Comparison of ENCODE assay signal across 16 cellular contexts in the genomic region with DNA sequence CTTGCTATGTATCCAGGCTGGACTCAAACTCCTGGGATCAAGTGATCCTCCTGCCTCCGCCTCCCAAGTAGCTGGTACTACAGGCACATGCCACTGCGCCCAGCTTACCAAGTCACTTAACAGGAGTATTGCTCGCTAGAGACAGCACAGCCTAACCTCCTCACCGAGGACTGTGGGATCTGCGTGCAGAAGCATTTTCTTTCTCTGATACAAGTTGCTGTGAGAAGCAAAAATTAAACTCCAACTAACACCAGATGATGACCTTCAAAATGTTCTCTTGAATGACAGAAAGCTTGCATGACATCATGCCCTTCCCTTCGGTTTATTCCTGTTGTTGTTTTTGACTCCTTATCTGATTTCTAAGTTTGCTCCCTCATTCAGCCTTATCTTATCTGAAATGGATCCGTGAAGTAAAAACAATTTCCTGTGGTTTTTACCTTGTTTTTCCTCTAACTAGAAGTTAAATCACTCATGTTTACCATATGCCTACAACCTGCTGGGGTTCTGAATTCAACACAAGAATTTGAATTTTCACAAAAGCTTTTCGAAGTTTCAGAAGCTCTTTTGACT.
DNase-seq lines count a peak whose midpoint lies in the region; ATAC-seq and TF ChIP-seq lines count a peak whose summit lies in the region.
"Had no signal": no experiment of that assay in that cellular context is flagged by ENCODE, and none has a peak within 500 bp of the region (broad histone marks: within the 10 kb centered on the region; RNA-seq: fewer than 3 reads in every experiment).

No MANE protein-coding gene starts in this region.

- no peak for ATAC-seq in central memory CD8-positive, alpha-beta T cell (replicated peaks; ENCODE audit: extremely low read depth, poor library complexity, severe bottlenecking)
- ATAC-seq in GM19397 (IDR thresholded peaks at IDR 0.05; ENCODE audit: unreplicated experiment) = no peak
- ATAC-seq: CD8-positive, alpha-beta T cell; left lung; sciatic nerve; stimulated activated naive CD8-positive, alpha-beta T cell treated with anti-CD3 and anti-CD28 coated beads, Interleukin-15, amount 100 ng/mL, for 72 hours had no signal

- peaks cover 5% of the 10 kb centered on the region for H3K4me1 Mint-ChIP-seq in central memory CD8-positive, alpha-beta T cell
- peaks cover 38% of the 10 kb centered on the region for H3K4me1 Mint-ChIP-seq in osteocyte (ENCODE audit: unreplicated experiment)
- H3K4me1 Mint-ChIP-seq in mesothelial cell of epicardium = peaks cover 12% of the 10 kb centered on the region

- peak overlapping the region; percentile 71 for H3K27ac Mint-ChIP-seq in central memory CD8-positive, alpha-beta T cell (ENCODE audit: low read depth)
- H3K27ac Mint-ChIP-seq in osteocyte (ENCODE audit: unreplicated experiment) (peak overlapping the region; percentile 99), mesothelial cell of epicardium (no peak overlapping the region)
- H3K27ac Mint-ChIP-seq: CD8-positive, alpha-beta T cell; nephron had no signal

- DNase-seq in RWPE1 (ENCODE audit: low spot score) (no peak), osteocyte (ENCODE audit: extremely low spot score, unreplicated experiment) (no peak), mesothelial cell of epicardium (ENCODE audit: low spot score in 2 of 2, unreplicated experiment in 2 of 2) (no peak), GM10248 (ENCODE audit: extremely low spot score) (no peak)
- no peak for DNase-seq in central memory CD8-positive, alpha-beta T cell (ENCODE audit: low spot score in 2 of 2)
- DNase-seq: activated CD4-positive, alpha-beta T cell treated with anti-CD3 and anti-CD28 coated beads, Interleukin-2, amount 50 U/mL, for 1 hour; activated gamma-delta T cell treated with Interleukin-2 at 50 U/mL for 16 hours; CD8-positive, alpha-beta T cell; hypothalamus; left lung; NCI-H2029; stimulated activated naive CD8-positive, alpha-beta T cell treated with anti-CD3 and anti-CD28 coated beads, Interleukin-15, amount 100 ng/mL, for 72 hours had no signal

- CTCF ChIA-PET in RWPE1 (lab: Yijun Ruan, JAX) = interaction anchor here (0.6 kb wide), 2 partner anchors 75 to 159 kb away, joined by 3 read pairs; no protein-coding TSS in a partner anchor
- CTCF ChIA-PET in GM10248 (lab: Yijun Ruan, JAX) = interaction anchor here (1.2 to 2.3 kb wide), 4 partner anchors 10 to 59 kb away, joined by 3 to 7 read pairs (median 6); no protein-coding TSS in a partner anchor

- POLR2A ChIA-PET in RWPE1 (lab: Yijun Ruan, JAX; ENCODE audit: low non-redundant PET) = interaction anchor here (0.6 kb wide), 1 partner anchor 100 kb away, joined by 3 read pairs; no protein-coding TSS in a partner anchor
- POLR2A ChIA-PET in GM10248 (lab: Yijun Ruan, JAX) = no interaction called here

- peak overlapping the region; percentile 72 for H3K27ac ChIP-seq in RWPE1
- H3K27ac ChIP-seq: left lung had no signal

- H3K4me3 Mint-ChIP-seq in central memory CD8-positive, alpha-beta T cell = no peak overlapping the region
- H3K4me3 Mint-ChIP-seq in osteocyte (ENCODE audit: unreplicated experiment) (no peak overlapping the region), mesothelial cell of epicardium (no peak overlapping the region)
- H3K4me3 Mint-ChIP-seq: CD8-positive, alpha-beta T cell; nephron; stimulated activated naive CD8-positive, alpha-beta T cell treated with anti-CD3 and anti-CD28 coated beads, Interleukin-15, amount 100 ng/mL, for 72 hours had no signal

- no peaks in the 10 kb centered on the region for H3K9me3 Mint-ChIP-seq in central memory CD8-positive, alpha-beta T cell
- H3K9me3 Mint-ChIP-seq in osteocyte (ENCODE audit: unreplicated experiment) = peaks cover 9% of the 10 kb centered on the region
- peaks cover 28% of the 10 kb centered on the region for H3K9me3 Mint-ChIP-seq in mesothelial cell of epicardium

- TF ChIP-seq CTCF in GM12873 (IDR thresholded peaks at IDR 0.05; ENCODE audit: insufficient read depth, low read depth, low read length, missing control alignments) = peak; percentile 0
- no peak for TF ChIP-seq CTCF in RWPE1 (conservative IDR thresholded peaks at IDR 0.05; ENCODE audit: low read depth)
- TF ChIP-seq CTCF in osteocyte (IDR thresholded peaks at IDR 0.05) = no peak
- TF ChIP-seq CTCF in mesothelial cell of epicardium (IDR thresholded peaks at IDR 0.05; ENCODE audit: unreplicated experiment) = no peak
- TF ChIP-seq CTCF in GM10248 (IDR thresholded peaks at IDR 0.05; ENCODE audit: control extremely low read depth, extremely low read depth, low read depth, missing control alignments) = no peak

- no peaks in the 10 kb centered on the region for H3K27me3 Mint-ChIP-seq in central memory CD8-positive, alpha-beta T cell
- H3K27me3 Mint-ChIP-seq in osteocyte (ENCODE audit: unreplicated experiment) = no peaks in the 10 kb centered on the region
- no peaks in the 10 kb centered on the region for H3K27me3 Mint-ChIP-seq in mesothelial cell of epicardium (ENCODE audit: low read depth)
- H3K27me3 Mint-ChIP-seq: stimulated activated naive CD8-positive, alpha-beta T cell treated with anti-CD3 and anti-CD28 coated beads, Interleukin-15, amount 100 ng/mL, for 72 hours had no signal

- H3K36me3 Mint-ChIP-seq in central memory CD8-positive, alpha-beta T cell (ENCODE audit: insufficient read depth) = peaks cover 2% of the 10 kb centered on the region
- H3K36me3 Mint-ChIP-seq in osteocyte (ENCODE audit: unreplicated experiment) (no peaks in the 10 kb centered on the region), mesothelial cell of epicardium (no peaks in the 10 kb centered on the region)
